ENCODE assay signal across 19 cellular contexts in genomic region chr1:160005070-160005469, GRCh38. TPM values are rescaled to one million over a fixed set of nuclear protein-coding genes. Genes with fewer than 3 reads are reported as not detected.
A peak's percentile ranks its signal among the peaks of the same experiment; 100 is the strongest.
DNase-seq lines count a peak whose midpoint lies in the region; ATAC-seq, FAIRE-seq and TF ChIP-seq lines count a peak whose summit lies in the region.
"Had no signal": no experiment of that assay in that cellular context is flagged by ENCODE, and none has a peak within 500 bp of the region (broad histone marks: within the 10 kb centered on the region; RNA-seq: fewer than 3 reads in every experiment).

No MANE protein-coding gene starts in this region.

- TF ChIP-seq CTCF in gastrocnemius medialis (IDR thresholded peaks at IDR 0.05 in 4 of 5, conservative IDR thresholded peaks at IDR 0.05 in 1 of 5), result no peak

- DNase-seq in G401 (ENCODE audit: low spot score) (peak; percentile 61), NCI-H69 (lab: John Stamatoyannopoulos, UW) (peak; percentile 75), islet precursor cell (peak; percentile 30), small intestine (peak; percentile 28), gastrocnemius medialis (no peak)
- DNase-seq: BE2C; CD4-positive, alpha-beta memory T cell; DMS79; GOT3; H9 had no signal

- H3K27me3 ChIP-seq in small intestine (ENCODE audit: control insufficient read depth in 2 of 2, insufficient read depth in 2 of 2, low read length in 2 of 2), result no peaks in the 10 kb centered on the region
- H3K27me3 ChIP-seq in gastrocnemius medialis, result peaks cover 0 to 2% (median 0%) of the 10 kb centered on the region in 3 donors

- intact Hi-C loops in gastrocnemius medialis (cut with DNase I; ENCODE audit: low total_unique reads), result loop anchor here (5.0 kb wide), 1 partner anchor 208 kb away; no protein-coding TSS in a partner anchor

- WGBS in small intestine, 3 donors, result 43 to 70% (median 45%) methylated on average over 4 of the region's 4 CpGs

- H3K4me3 ChIP-seq in small intestine (ENCODE audit: low read depth in 1 of 2, low read length in 2 of 2), result no peak overlapping the region
- no peak overlapping the region for H3K4me3 ChIP-seq in gastrocnemius medialis
- H3K4me3 ChIP-seq: A549 had no signal

- H3K27ac ChIP-seq in small intestine (ENCODE audit: low read depth in 1 of 2, low read length in 1 of 2) (peak overlapping the region in 1 of 2 donors; percentile 76), gastrocnemius medialis (no peak overlapping the region)
- H3K27ac ChIP-seq: A549, C4-2B had no signal

- FAIRE-seq in small intestine (lab: Jason Lieb, UNC), result no peak
- FAIRE-seq: A549, G401.6, GM12891, GM19239, HepG2, HTR-8/SVneo had no signal

- no peaks in the 10 kb centered on the region for H3K36me3 ChIP-seq in small intestine (ENCODE audit: control insufficient read depth in 2 of 2, insufficient read depth in 2 of 2, low read length in 2 of 2)
- H3K36me3 ChIP-seq in gastrocnemius medialis, result no peaks in the 10 kb centered on the region
- H3K36me3 ChIP-seq: BE2C had no signal

- H3K9me3 ChIP-seq in small intestine (ENCODE audit: control insufficient read depth, low read depth), result no peaks in the 10 kb centered on the region
- H3K9me3 ChIP-seq in gastrocnemius medialis, result no peaks in the 10 kb centered on the region
- H3K9me3 ChIP-seq: A549, BE2C had no signal

- no peak for TF ChIP-seq POLR2A in gastrocnemius medialis (IDR thresholded peaks at IDR 0.05)

- ATAC-seq in GM18861 (IDR thresholded peaks at IDR 0.05; ENCODE audit: unreplicated experiment) (no peak), gastrocnemius medialis (no peak)
- ATAC-seq: A549, HepG2 had no signal

- in situ Hi-C loops in G401 (cut with HindIII; ENCODE audit: low sequenced_read_pairs), result loop anchor here (5.0 kb wide), 1 partner anchor 38 kb away; no protein-coding TSS in a partner anchor
- in situ Hi-C loops in gastrocnemius medialis (cut with MboI; ENCODE audit: low sequenced_read_pairs in 4 of 4), result loop anchor here (5.0 to 25.0 kb wide), 4 partner anchors 60 to 218 kb away; partner anchors contain the start of genes DUSP23 (in 1 of the 4) and IGSF9 (in 1 of the 4)

- peaks cover 0 to 7% of the 10 kb centered on the region in 2 donors for H3K4me1 ChIP-seq in small intestine (ENCODE audit: control insufficient read depth in 2 of 2, insufficient read depth in 1 of 2, low read depth in 1 of 2, low read length in 1 of 2)
- no peaks in the 10 kb centered on the region for H3K4me1 ChIP-seq in gastrocnemius medialis
- H3K4me1 ChIP-seq: A549, BE2C had no signal

RNA-seq across cellular contexts. Expression of gene PIGM, which starts 26.7 kb away (rescaled TPM):
- 2.5 and 3.2 TPM in 2 replicates for total RNA-seq in G401 (2014; rRNA removed; shearing (Covaris generic))
- 1 to 10 TPM; 1.1 to 4.0 (median 1.4) TPM for polyA plus RNA-seq in small intestine
- under 1 TPM; 0.55 to 0.75 (median 0.72) TPM for total RNA-seq in gastrocnemius medialis

RNA-seq across cellular contexts. Expression of gene SLAMF9, which starts 51.0 kb away (rescaled TPM):
- not detected in 2 replicates for total RNA-seq in G401 (2014; rRNA removed; shearing (Covaris generic))
- polyA plus RNA-seq in small intestine, result not detected
- total RNA-seq in gastrocnemius medialis, result not detected
- total RNA-seq: CD4-positive, alpha-beta memory T cell; H9; HepG2 had no signal
- polyA plus RNA-seq: AG04450; CD4-positive, alpha-beta memory T cell had no signal

RNA-seq across cellular contexts. Expression of gene IGSF9, which starts 59.7 kb away (rescaled TPM):
- not detected in 2 replicates for total RNA-seq in G401 (2014; rRNA removed; shearing (Covaris generic))
- polyA plus RNA-seq in small intestine, result 10 to 100 TPM in 2 of 3 donors, 1 to 10 TPM in 1; 3.1 to 34.6 (median 18.1) TPM
- total RNA-seq in gastrocnemius medialis, result under 1 TPM in 2 of 4 donors, not detected in 2; 0.10 to 0.11 TPM
- total RNA-seq: CD4-positive, alpha-beta memory T cell; HepG2 had no signal
- polyA plus RNA-seq: AG04450; CD4-positive, alpha-beta memory T cell had no signal

Comparison
In these comparisons a context has a peak if more than half of its experiments do, and no peak if none do; other contexts are left out.
1. DNase-seq: peak in G401 (single experiment), NCI-H69 (single experiment), islet precursor cell (single experiment) and small intestine (single experiment); none in gastrocnemius medialis (0 of 2).